ENCODE assay signal across 8 cellular contexts in the genomic region with DNA sequence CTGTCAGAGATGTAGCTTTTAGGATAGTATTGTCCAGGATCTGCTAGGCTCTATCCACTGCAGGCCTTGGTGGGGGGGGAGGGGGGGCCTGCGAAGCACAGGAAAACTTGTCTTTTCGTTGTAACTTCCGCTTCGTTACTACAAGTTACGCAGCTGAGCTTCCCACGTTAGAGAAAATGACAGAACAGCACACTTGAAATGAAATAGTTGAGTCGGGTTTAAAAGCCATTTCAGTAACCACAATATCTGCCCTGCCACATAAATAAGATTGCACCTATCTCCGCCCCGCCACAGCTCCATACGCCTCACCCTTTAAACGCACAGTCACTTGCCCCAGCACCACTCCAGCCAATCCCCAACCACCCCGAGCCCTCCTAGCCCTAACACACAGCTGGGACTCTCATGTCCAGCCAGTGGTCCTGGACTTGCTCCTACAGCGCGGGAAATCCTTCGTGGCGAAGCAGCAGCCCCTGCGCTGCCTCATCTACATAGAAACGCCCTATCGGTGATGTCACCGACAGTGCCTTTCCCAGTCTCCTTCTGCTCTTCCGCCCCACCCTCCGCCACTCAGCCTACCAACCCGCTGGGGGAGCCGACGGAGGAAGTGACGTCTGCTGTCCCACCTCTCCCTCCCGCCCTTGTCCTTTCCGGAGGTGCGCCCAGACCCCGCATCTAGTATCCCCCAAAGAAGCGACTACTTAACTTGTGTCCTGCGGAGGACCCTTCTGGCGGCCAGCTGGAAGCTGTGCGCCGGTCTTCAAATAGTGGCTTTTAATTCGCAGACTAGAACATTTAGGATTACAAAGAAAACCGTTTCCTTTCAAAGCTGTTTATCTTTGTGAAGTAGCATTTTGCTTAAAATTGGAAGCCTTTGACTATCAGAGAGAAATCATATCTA. TPM values are rescaled to one million over a fixed set of nuclear protein-coding genes. Genes with fewer than 3 reads are reported as not detected.
A peak's percentile ranks its signal among the peaks of the same experiment; 100 is the strongest.
DNase-seq lines count a peak whose midpoint lies in the region; ATAC-seq and TF ChIP-seq lines count a peak whose summit lies in the region.
"Not testable (repeated sequence)": the region's sequence is repeated elsewhere in the genome, so short reads cannot be mapped to it uniquely, and the experiment has no call there.

No MANE protein-coding gene starts in this region.

- not testable (repeated sequence) for H3K27me3 ChIP-seq in BLaER1; NT2/D1 (ENCODE audit: insufficient read depth, insufficient read length); right lobe of liver

- H3K27me3 Mint-ChIP-seq in effector memory CD8-positive, alpha-beta T cell = not testable (repeated sequence)

- peaks cover 22% of the 10 kb centered on the region for H3K36me3 Mint-ChIP-seq in effector memory CD8-positive, alpha-beta T cell (ENCODE audit: insufficient read depth)

- ATAC-seq in GM19351 (IDR thresholded peaks at IDR 0.05; ENCODE audit: unreplicated experiment) (peak; percentile 80), HG03354 (IDR thresholded peaks at IDR 0.05; ENCODE audit: poor library complexity, severe bottlenecking, unreplicated experiment) (peak; percentile 96), right lobe of liver (peak; percentile 98 to 100 (median 100))
- ATAC-seq in effector memory CD8-positive, alpha-beta T cell (replicated peaks) = peak; percentile 83

- not testable (repeated sequence) for H3K9me3 ChIP-seq in BLaER1; NT2/D1 (ENCODE audit: insufficient read depth, low read length); right lobe of liver

- H3K4me1 ChIP-seq in BLaER1; NT2/D1 (ENCODE audit: insufficient read depth, insufficient read length); right lobe of liver: not testable (repeated sequence)

- TF ChIP-seq CTCF in right lobe of liver (IDR thresholded peaks at IDR 0.05) = not testable (repeated sequence)

- H3K9me3 Mint-ChIP-seq in effector memory CD8-positive, alpha-beta T cell = not testable (repeated sequence)

- intact Hi-C loops in right lobe of liver (cut with DNase I) = not testable (repeated sequence)

- H3K27ac Mint-ChIP-seq in effector memory CD8-positive, alpha-beta T cell = peak overlapping the region; percentile 100

- DNase-seq in NT2/D1 (ENCODE audit: low read depth, low spot score) = peak; percentile 89
- peak; percentile 50 for DNase-seq in activated CD8-positive, alpha-beta memory T cell treated with anti-CD3 and anti-CD28 coated beads, Interleukin-2, amount 50 U/mL, for 24 hours (ENCODE audit: extremely low read depth)
- peak; percentile 55 to 82 (median 59) for DNase-seq in effector memory CD8-positive, alpha-beta T cell
- peak in 2 of 3 donors; percentile 30 to 49 for DNase-seq in right lobe of liver
- DNase-seq in stimulated activated CD4-positive, alpha-beta T cell treated with anti-CD3 and anti-CD28 coated beads, Interleukin-2, amount 100 ng/mL, for 24 hours = peak; percentile 73 to 75

- H3K4me3 Mint-ChIP-seq in effector memory CD8-positive, alpha-beta T cell = peak overlapping the region; percentile 94

- peaks cover 16 to 25% of the 10 kb centered on the region in 2 donors for H3K4me1 Mint-ChIP-seq in effector memory CD8-positive, alpha-beta T cell (ENCODE audit: low read depth in 2 of 2)

- H3K9ac ChIP-seq in BLaER1 (peak overlapping the region; percentile 67; the same call in 1 of the 2 replicates), NT2/D1 (ENCODE audit: insufficient read length, low read depth) (peak overlapping the region; percentile 90)

- H3K27ac ChIP-seq in BLaER1 (peak overlapping the region; percentile 69; the same call in 1 of the 2 replicates), right lobe of liver (peak overlapping the region; percentile 40 to 75 (median 51))

- not testable (repeated sequence) for H4K20me1 ChIP-seq in BLaER1

- H3K4me3 ChIP-seq in BLaER1 = peak overlapping the region; percentile 57
- H3K4me3 ChIP-seq in NT2/D1 (ENCODE audit: insufficient read length, low read depth) = peak overlapping the region; percentile 30
- peak overlapping the region; percentile 21 to 27 (median 25) for H3K4me3 ChIP-seq in right lobe of liver

- WGBS in right lobe of liver (ENCODE audit: insufficient coverage, low coverage, low lambda C conversion rate, missing lambda C conversion rate) = 1% methylated on average over 23 of the region's 37 CpGs

- H3K4me2 ChIP-seq in BLaER1 = peak overlapping the region; percentile 63

- H3K36me3 ChIP-seq in BLaER1; NT2/D1 (ENCODE audit: insufficient read depth, insufficient read length, low read length); right lobe of liver: not testable (repeated sequence)

- peak; percentile 81 for TF ChIP-seq POLR2A in right lobe of liver (IDR thresholded peaks at IDR 0.05)

RNA-seq across cellular contexts. Expression of gene PPIAL4F, which starts 46.2 kb away (rescaled TPM):
- total RNA-seq in right lobe of liver = not detected

Comparison
In these comparisons a context has a peak if more than half of its experiments do, and no peak if none do; other contexts are left out.
1. Peak in every context shown above with its lines: DNase-seq, ATAC-seq, H3K4me3 ChIP-seq and H3K27ac ChIP-seq.